13 cellular contexts compared by ENCODE assay signal in genomic region chr12:80707830-80708534, GRCh38. TPM values are rescaled to one million over a fixed set of nuclear protein-coding genes. Genes with fewer than 3 reads are reported as not detected.
DNase-seq lines count a peak whose midpoint lies in the region; ATAC-seq and TF ChIP-seq lines count a peak whose summit lies in the region.
"Had no signal": no experiment of that assay in that cellular context is flagged by ENCODE, and none has a peak within 500 bp of the region (broad histone marks: within the 10 kb centered on the region; RNA-seq: fewer than 3 reads in every experiment).

No MANE protein-coding gene starts in this region.

- peaks cover 90% of the 10 kb centered on the region for H3K27me3 ChIP-seq in HUES6 (ENCODE audit: control insufficient read depth, insufficient read depth, low read length)
- H3K27me3 ChIP-seq in neural progenitor cell: peaks cover 84% of the 10 kb centered on the region

- H3K9me3 ChIP-seq in HUES6 (ENCODE audit: control insufficient read depth, insufficient read depth, low read depth, low read length) (no peaks in the 10 kb centered on the region), neural progenitor cell (ENCODE audit: low read depth) (no peaks in the 10 kb centered on the region)

- H3K4me1 ChIP-seq in HUES6 (ENCODE audit: control insufficient read depth, insufficient read depth, low read length) (peaks cover 24% of the 10 kb centered on the region), neural progenitor cell (peaks cover 15% of the 10 kb centered on the region)

- POLR2A ChIA-PET in T-cell (lab: Charles Lee): no interaction called here

- peaks cover 3% of the 10 kb centered on the region for H3K9me3 Mint-ChIP-seq in neural progenitor cell
- peaks cover 0 to 5% (median 5%) of the 10 kb centered on the region in 3 donors for H3K9me3 Mint-ChIP-seq in T-cell

- no peaks in the 10 kb centered on the region for H3K36me3 ChIP-seq in HUES6 (ENCODE audit: control insufficient read depth, insufficient read depth, low read length)
- H3K36me3 ChIP-seq in neural progenitor cell: no peaks in the 10 kb centered on the region

- H3K27ac ChIP-seq in HUES6 (ENCODE audit: low read depth, low read length) (no peak overlapping the region), neural progenitor cell (no peak overlapping the region)

- DNase-seq in AG09309 (ENCODE audit: low read depth) (no peak), fibroblast of villous mesenchyme (ENCODE audit: low read depth) (no peak), neural progenitor cell (ENCODE audit: low spot score) (peak; percentile 46), DMS114 treated with DMSO at 0.1 percent for 48 hours (lab: John Stamatoyannopoulos, UW; ENCODE audit: unreplicated experiment) (no peak), NCI-H2081 treated with DMSO at 0.1 percent for 48 hours (lab: John Stamatoyannopoulos, UW) (no peak), T-cell (no peak)
- DNase-seq in activated CD4-positive, alpha-beta T cell treated with anti-CD3 and anti-CD28 coated beads, Interleukin-2, amount 50 U/mL, for 4 hours: no peak
- DNase-seq: activated naive CD4-positive, alpha-beta T cell treated with anti-CD3 and anti-CD28 coated beads, Interleukin-2, amount 50 U/mL, for 16 hours; nucleus accumbens; stimulated activated CD8-positive, alpha-beta memory T cell treated with anti-CD3 and anti-CD28 coated beads, Interleukin-4, amount 100 ng/mL, for 48 hours had no signal

- CTCF ChIA-PET in T-cell (lab: Charles Lee): no interaction called here

- H3K4me3 Mint-ChIP-seq in neural progenitor cell (peak overlapping the region; percentile 86), T-cell (no peak overlapping the region)

- H3K4me3 ChIP-seq in AG09309 (ENCODE audit: control insufficient read depth, low read depth, low read length) (peak overlapping the region; percentile 9), HUES6 (ENCODE audit: low read depth, low read length) (peak overlapping the region; percentile 43), fibroblast of villous mesenchyme (ENCODE audit: low read depth, low read length) (peak overlapping the region; percentile 25), neural progenitor cell (peak overlapping the region; percentile 48)

- no peak overlapping the region for H3K9ac ChIP-seq in HUES6 (ENCODE audit: low read length)
- no peak overlapping the region for H3K9ac ChIP-seq in neural progenitor cell

- peaks cover 34% of the 10 kb centered on the region for H3K27me3 Mint-ChIP-seq in neural progenitor cell (ENCODE audit: insufficient read depth, low read depth)
- H3K27me3 Mint-ChIP-seq in T-cell: peaks cover 24 to 29% of the 10 kb centered on the region in 2 donors

- H2AFZ ChIP-seq in neural progenitor cell (replicated peaks): peak overlapping the region; percentile 88

- ATAC-seq in T-cell (replicated peaks in 1 of 4): no peak

- H3K4me2 ChIP-seq in neural progenitor cell: peak overlapping the region; percentile 76

- no peaks in the 10 kb centered on the region for H4K20me1 ChIP-seq in neural progenitor cell (ENCODE audit: low read depth)

- no peak overlapping the region for H3K27ac Mint-ChIP-seq in neural progenitor cell
- peak overlapping the region in 1 of 2 donors; percentile 19 for H3K27ac Mint-ChIP-seq in T-cell

- peaks cover 24% of the 10 kb centered on the region for H3F3A ChIP-seq in neural progenitor cell (ENCODE audit: low read depth)

- H3K36me3 Mint-ChIP-seq in neural progenitor cell: peaks cover 4% of the 10 kb centered on the region
- H3K36me3 Mint-ChIP-seq in T-cell: no peaks in the 10 kb centered on the region

- TF ChIP-seq CTCF in AG09309 (IDR thresholded peaks at IDR 0.05; ENCODE audit: control insufficient read depth, insufficient read depth, low read depth, low read length, missing control alignments) (no peak), fibroblast of villous mesenchyme (IDR thresholded peaks at IDR 0.05; ENCODE audit: insufficient read depth, low read depth, low read length) (no peak), neural progenitor cell (IDR thresholded peaks at IDR 0.05) (no peak)

- H3K4me1 Mint-ChIP-seq in neural progenitor cell: peaks cover 17% of the 10 kb centered on the region
- H3K4me1 Mint-ChIP-seq in T-cell: no peaks in the 10 kb centered on the region

- no peaks in the 10 kb centered on the region for H3K79me2 ChIP-seq in neural progenitor cell (ENCODE audit: low read depth)

RNA-seq across cellular contexts. Expression of gene MYF6, which starts 0.5 kb away (rescaled TPM):
- total RNA-seq in fibroblast of villous mesenchyme (not detected in 2 replicates), neural progenitor cell (ENCODE audit: low replicate concordance) (0.43 and 0.97 TPM in 2 replicates), T-cell (not detected)
- total RNA-seq: H4, ureter had no signal

RNA-seq across cellular contexts. Expression of gene MYF5, which starts 8.7 kb away (rescaled TPM):
- total RNA-seq in fibroblast of villous mesenchyme (not detected in 2 replicates), neural progenitor cell (ENCODE audit: low replicate concordance) (not detected in 2 replicates), T-cell (not detected)
- total RNA-seq: H4, ureter had no signal
